Comparison of ENCODE assay signal across 23 cellular contexts in genomic region chr11:35208795-35209194, GRCh38.
A peak's percentile ranks its signal among the peaks of the same experiment; 100 is the strongest.
DNase-seq lines count a peak whose midpoint lies in the region; ATAC-seq and TF ChIP-seq lines count a peak whose summit lies in the region.
"Had no signal": no experiment of that assay in that cellular context is flagged by ENCODE, and none has a peak within 500 bp of the region (broad histone marks: within the 10 kb centered on the region; RNA-seq: fewer than 3 reads in every experiment).

No MANE protein-coding gene starts in this region.

- H3K4me1 ChIP-seq in HCT116 (ENCODE audit: control insufficient read depth in 1 of 2, insufficient read depth in 2 of 2, low read length in 2 of 2), result peaks cover under 1 to 11% of the 10 kb centered on the region in 2 experiments
- peaks cover 7% of the 10 kb centered on the region for H3K4me1 ChIP-seq in PC-3 (ENCODE audit: insufficient read depth, low read length)

- H3F3A ChIP-seq in PC-3 (ENCODE audit: low read length, unreplicated experiment), result no peaks in the 10 kb centered on the region

- H3K4me1 Mint-ChIP-seq in activated naive CD8-positive, alpha-beta T cell treated with anti-CD3 and anti-CD28 coated beads, Interleukin-2, amount 10 ng/mL, durations not matched to agents 7 days and 5 days, result peaks cover 13% of the 10 kb centered on the region
- H3K4me1 Mint-ChIP-seq in activated naive CD8-positive, alpha-beta T cell treated with anti-CD3 and anti-CD28 coated beads, Interleukin-2, amount 50 U/mL, for 24 hours, result peaks cover 39% of the 10 kb centered on the region
- peaks cover 46% of the 10 kb centered on the region for H3K4me1 Mint-ChIP-seq in activated T-helper 17 cell treated with anti-CD3 and anti-CD28 coated beads, Interleukin-2, amount 50 U/mL, for 72 hours

- CTCF ChIA-PET in HCT116 (lab: Charles Lee), result no interaction called here
- CTCF ChIA-PET in PC-3 (lab: Charles Lee), result no interaction called here

- RAD21 ChIA-PET in HCT116 (lab: Charles Lee; ENCODE audit: low non-redundant PET in 1 of 2, low total read pairs in 2 of 2, uncharacterized antibody in 2 of 2, unreplicated experiment in 2 of 2), result no interaction called here

- no peak overlapping the region for H3K4me3 Mint-ChIP-seq in activated naive CD8-positive, alpha-beta T cell treated with anti-CD3 and anti-CD28 coated beads, Interleukin-2, amount 10 ng/mL, durations not matched to agents 7 days and 5 days
- no peak overlapping the region for H3K4me3 Mint-ChIP-seq in activated naive CD8-positive, alpha-beta T cell treated with anti-CD3 and anti-CD28 coated beads, Interleukin-2, amount 50 U/mL, for 24 hours
- H3K4me3 Mint-ChIP-seq in activated T-helper 17 cell treated with anti-CD3 and anti-CD28 coated beads, Interleukin-2, amount 50 U/mL, for 72 hours, result no peak overlapping the region

- POLR2A ChIA-PET in activated naive CD8-positive, alpha-beta T cell treated with anti-CD3 and anti-CD28 coated beads, Interleukin-2, amount 10 ng/mL, durations not matched to agents 7 days and 5 days (lab: Charles Lee), result no interaction called here
- POLR2A ChIA-PET in HCT116 (lab: Charles Lee) (no interaction called here), PC-3 (lab: Charles Lee; ENCODE audit: unreplicated experiment) (no interaction called here)

- H4K20me1 ChIP-seq in HCT116 (ENCODE audit: insufficient read depth) (peaks cover 3% of the 10 kb centered on the region; the same call in 1 of the 2 replicates), PC-3 (ENCODE audit: low read length) (no peaks in the 10 kb centered on the region)

- TF ChIP-seq CTCF in HCT116 (IDR thresholded peaks at IDR 0.05 in 2 of 3, conservative IDR thresholded peaks at IDR 0.05 in 1 of 3; ENCODE audit: borderline replicate concordance in 1 of 3, insufficient read depth in 1 of 3, low read depth in 2 of 3, low read length in 2 of 3) (no peak), PC-3 (conservative IDR thresholded peaks at IDR 0.05; ENCODE audit: low read depth, low read length) (no peak)

- H2AFZ ChIP-seq in HCT116 (ENCODE audit: low read depth, low read length, poor library complexity, severe bottlenecking) (no peak overlapping the region), PC-3 (ENCODE audit: low read length) (no peak overlapping the region)
- H2AFZ ChIP-seq: GM23248 had no signal

- BruUV-seq in HCT116 (replicated peaks; lab: Mats Ljungman, UMichigan), result no TSS peak
- BruUV-seq in PC-3 (replicated peaks; lab: Mats Ljungman, UMichigan), result no TSS peak

- no peak for TF ChIP-seq RAD21 in HCT116 (IDR thresholded peaks at IDR 0.05; ENCODE audit: low read depth)

- no peak for ATAC-seq in activated naive CD8-positive, alpha-beta T cell treated with anti-CD3 and anti-CD28 coated beads, Interleukin-2, amount 10 ng/mL, durations not matched to agents 7 days and 5 days (ENCODE audit: low read depth)
- no peak for ATAC-seq in activated naive CD8-positive, alpha-beta T cell treated with anti-CD3 and anti-CD28 coated beads, Interleukin-2, amount 50 U/mL, for 24 hours
- ATAC-seq in HCT116, result no peak
- ATAC-seq in activated T-helper 17 cell treated with anti-CD3 and anti-CD28 coated beads, Interleukin-2, amount 50 U/mL, for 72 hours (replicated peaks), result no peak
- ATAC-seq in PC-3, result no peak
- ATAC-seq: SK-N-SH treated with all-trans-retinoic acid at 6 μM for 48 hours had no signal

- H3K9me3 ChIP-seq in HCT116 (ENCODE audit: control insufficient read depth in 1 of 2, insufficient read depth in 1 of 2, low read depth in 1 of 2, low read length in 2 of 2), result no peaks in the 10 kb centered on the region
- H3K9me3 ChIP-seq in PC-3 (ENCODE audit: low read length), result no peaks in the 10 kb centered on the region
- H3K9me3 ChIP-seq: MG63 had no signal

- peaks cover 24% of the 10 kb centered on the region for H3K9me3 Mint-ChIP-seq in activated naive CD8-positive, alpha-beta T cell treated with anti-CD3 and anti-CD28 coated beads, Interleukin-2, amount 10 ng/mL, durations not matched to agents 7 days and 5 days
- H3K9me3 Mint-ChIP-seq in activated naive CD8-positive, alpha-beta T cell treated with anti-CD3 and anti-CD28 coated beads, Interleukin-2, amount 50 U/mL, for 24 hours, result peaks cover 13% of the 10 kb centered on the region
- no peaks in the 10 kb centered on the region for H3K9me3 Mint-ChIP-seq in activated T-helper 17 cell treated with anti-CD3 and anti-CD28 coated beads, Interleukin-2, amount 50 U/mL, for 72 hours

- H3K79me2 ChIP-seq in HCT116 (ENCODE audit: insufficient read depth, low read length) (peaks cover 29% of the 10 kb centered on the region; the same call in 1 of the 2 replicates), PC-3 (ENCODE audit: low read length) (no peaks in the 10 kb centered on the region)

- H3K9me2 ChIP-seq in HCT116 (ENCODE audit: insufficient read depth) (no peaks in the 10 kb centered on the region), PC-3 (replicated peaks; ENCODE audit: low read length) (no peaks in the 10 kb centered on the region)

- H3K9ac ChIP-seq in HCT116 (ENCODE audit: low read length) (no peak overlapping the region), PC-3 (ENCODE audit: low read length) (no peak overlapping the region)
- H3K9ac ChIP-seq: GM23248 had no signal

- no peak for DNase-seq in activated naive CD8-positive, alpha-beta T cell treated with anti-CD3 and anti-CD28 coated beads, Interleukin-2, amount 10 ng/mL, durations not matched to agents 7 days and 5 days
- DNase-seq in activated naive CD8-positive, alpha-beta T cell treated with anti-CD3 and anti-CD28 coated beads, Interleukin-2, amount 50 U/mL, for 24 hours, result no peak
- DNase-seq in HCT116 (ENCODE audit: low read depth, low spot score) (no peak), SHP77 treated with DMSO at 0.1 percent for 48 hours (lab: John Stamatoyannopoulos, UW) (no peak), PC-3 (no peak), NCI-H1417 treated with DMSO at 0.1 percent for 48 hours (lab: John Stamatoyannopoulos, UW) (no peak)
- DNase-seq: ACHN, C1 segment of cervical spinal cord, COR-L47, GDM1, GM23248, HCEC 1CT, Kasumi-1, MG63, NCI-H1048, NCI-H1436 treated with DMSO at 0.1 percent for 48 hours, NCI-H2029 treated with DMSO at 0.1 percent for 48 hours, NCI-H2171, NCI-H446, NCI-H748 treated with DMSO at 0.1 percent for 48 hours, SHP77 had no signal

- no peak for TF ChIP-seq POLR2A in HCT116 (IDR thresholded peaks at IDR 0.05; ENCODE audit: borderline replicate concordance, extremely low read depth, insufficient read depth, insufficient read length)

- H3K27ac ChIP-seq in HCT116 (ENCODE audit: low read depth, low read length) (no peak overlapping the region), PC-3 (ENCODE audit: low read length) (no peak overlapping the region)
- H3K27ac ChIP-seq: GM23248 had no signal

- H3K27me3 ChIP-seq in HCT116 (ENCODE audit: insufficient read depth, low read length), result no peaks in the 10 kb centered on the region
- H3K27me3 ChIP-seq in PC-3 (ENCODE audit: low read length), result no peaks in the 10 kb centered on the region
- H3K27me3 ChIP-seq: MG63 had no signal

- H3K36me3 Mint-ChIP-seq in activated naive CD8-positive, alpha-beta T cell treated with anti-CD3 and anti-CD28 coated beads, Interleukin-2, amount 10 ng/mL, durations not matched to agents 7 days and 5 days, result peaks cover 92% of the 10 kb centered on the region
- peaks cover 96% of the 10 kb centered on the region for H3K36me3 Mint-ChIP-seq in activated naive CD8-positive, alpha-beta T cell treated with anti-CD3 and anti-CD28 coated beads, Interleukin-2, amount 50 U/mL, for 24 hours (ENCODE audit: low read depth)
- H3K36me3 Mint-ChIP-seq in activated T-helper 17 cell treated with anti-CD3 and anti-CD28 coated beads, Interleukin-2, amount 50 U/mL, for 72 hours (ENCODE audit: low read depth), result peaks cover 100% of the 10 kb centered on the region

- H3K4me2 ChIP-seq in HCT116 (ENCODE audit: low read length), result no peak overlapping the region
- no peak overlapping the region for H3K4me2 ChIP-seq in PC-3 (ENCODE audit: low read length)

- H3K4me3 ChIP-seq in HCT116 (replicated peaks in 1 of 2; ENCODE audit: low read depth in 1 of 2, low read length in 2 of 2), result no peak overlapping the region
- H3K4me3 ChIP-seq in PC-3 (ENCODE audit: low read length), result no peak overlapping the region
- H3K4me3 ChIP-seq: GM23248, MG63 had no signal

- H3K36me3 ChIP-seq in HCT116 (ENCODE audit: control insufficient read depth in 1 of 2, insufficient read depth in 2 of 2, low read length in 2 of 2) (peaks cover 47 to 67% of the 10 kb centered on the region in 2 experiments), PC-3 (ENCODE audit: low read depth, low read length) (peaks cover 49% of the 10 kb centered on the region)

- H3K27me3 Mint-ChIP-seq in activated naive CD8-positive, alpha-beta T cell treated with anti-CD3 and anti-CD28 coated beads, Interleukin-2, amount 10 ng/mL, durations not matched to agents 7 days and 5 days, result no peaks in the 10 kb centered on the region
- H3K27me3 Mint-ChIP-seq in activated naive CD8-positive, alpha-beta T cell treated with anti-CD3 and anti-CD28 coated beads, Interleukin-2, amount 50 U/mL, for 24 hours, result no peaks in the 10 kb centered on the region
- H3K27me3 Mint-ChIP-seq in activated T-helper 17 cell treated with anti-CD3 and anti-CD28 coated beads, Interleukin-2, amount 50 U/mL, for 72 hours, result no peaks in the 10 kb centered on the region

- H3K27ac Mint-ChIP-seq in activated naive CD8-positive, alpha-beta T cell treated with anti-CD3 and anti-CD28 coated beads, Interleukin-2, amount 10 ng/mL, durations not matched to agents 7 days and 5 days, result peak overlapping the region; percentile 31
- H3K27ac Mint-ChIP-seq in activated naive CD8-positive, alpha-beta T cell treated with anti-CD3 and anti-CD28 coated beads, Interleukin-2, amount 50 U/mL, for 24 hours, result no peak overlapping the region
- peak overlapping the region; percentile 60 for H3K27ac Mint-ChIP-seq in activated T-helper 17 cell treated with anti-CD3 and anti-CD28 coated beads, Interleukin-2, amount 50 U/mL, for 72 hours

- intact Hi-C loops in HCT116 (cut with micrococcal nuclease), result no loop called here
- intact Hi-C loops in PC-3 (cut with micrococcal nuclease), result no loop called here

TF ChIP-seq in HCT116, 20 proteins besides CTCF, POLR2A, EP300 and RAD21:
- TF ChIP-seq POLR2AphosphoS5 (IDR thresholded peaks at IDR 0.05; ENCODE audit: low read depth, low read length) (peak; percentile 15; the same call in 1 of the 2 replicates), ZFX (IDR thresholded peaks at IDR 0.05) (no peak)
